1 cellular context compared by ENCODE assay signal in the genomic region with DNA sequence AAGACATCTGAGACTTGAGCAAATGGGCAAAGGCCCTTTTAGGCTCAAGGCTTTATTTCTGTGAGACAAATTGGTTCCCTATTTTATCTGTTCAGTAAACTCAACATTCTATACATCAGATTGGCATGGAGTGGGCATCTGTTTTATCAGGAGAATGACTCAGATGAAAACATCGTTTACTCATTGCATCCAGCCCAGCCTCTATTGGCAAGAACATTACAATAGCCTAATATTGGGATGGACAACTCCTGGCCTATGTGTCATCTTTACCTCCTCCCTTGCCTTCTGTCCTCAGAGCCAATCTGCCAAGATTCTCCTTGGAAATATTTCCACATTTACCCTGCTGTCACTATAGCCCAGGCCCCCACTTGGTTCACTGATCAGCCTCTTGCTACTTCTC.
TF ChIP-seq lines count a peak whose summit lies in the region.

No MANE protein-coding gene starts in this region.

TF ChIP-seq in HepG2, 621 proteins besides CTCF, POLR2A, EP300 and RAD21:
- no peak for TF ChIP-seq ZNF33B (CRISPR knock-in tag; IDR thresholded peaks at IDR 0.05)
- no peak for TF ChIP-seq ZUFSP (CRISPR knock-in tag; IDR thresholded peaks at IDR 0.05; ENCODE audit: borderline replicate concordance)
- TF ChIP-seq, protein P1, sequence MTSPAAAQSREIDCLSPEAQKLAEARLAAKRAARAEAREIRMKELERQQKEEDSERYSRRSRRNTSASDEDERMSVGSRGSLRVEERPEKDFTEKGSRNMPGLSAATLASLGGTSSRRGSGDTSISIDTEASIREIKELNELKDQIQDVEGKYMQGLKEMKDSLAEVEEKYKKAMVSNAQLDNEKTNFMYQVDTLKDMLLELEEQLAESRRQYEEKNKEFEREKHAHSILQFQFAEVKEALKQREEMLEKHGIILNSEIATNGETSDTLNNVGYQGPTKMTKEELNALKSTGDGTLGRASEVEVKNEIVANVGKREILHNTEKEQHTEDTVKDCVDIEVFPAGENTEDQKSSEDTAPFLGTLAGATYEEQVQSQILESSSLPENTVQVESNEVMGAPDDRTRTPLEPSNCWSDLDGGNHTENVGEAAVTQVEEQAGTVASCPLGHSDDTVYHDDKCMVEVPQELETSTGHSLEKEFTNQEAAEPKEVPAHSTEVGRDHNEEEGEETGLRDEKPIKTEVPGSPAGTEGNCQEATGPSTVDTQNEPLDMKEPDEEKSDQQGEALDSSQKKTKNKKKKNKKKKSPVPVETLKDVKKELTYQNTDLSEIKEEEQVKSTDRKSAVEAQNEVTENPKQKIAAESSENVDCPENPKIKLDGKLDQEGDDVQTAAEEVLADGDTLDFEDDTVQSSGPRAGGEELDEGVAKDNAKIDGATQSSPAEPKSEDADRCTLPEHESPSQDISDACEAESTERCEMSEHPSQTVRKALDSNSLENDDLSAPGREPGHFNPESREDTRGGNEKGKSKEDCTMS (CRISPR knock-in tag; conservative IDR thresholded peaks at IDR 0.05): no peak
- no peak for TF ChIP-seq MED8 (CRISPR knock-in tag; IDR thresholded peaks at IDR 0.05; ENCODE audit: insufficient replicate concordance)
- TF ChIP-seq XBP1 (CRISPR knock-in tag; IDR thresholded peaks at IDR 0.05): no peak
- no peak for TF ChIP-seq FLYWCH1 (CRISPR knock-in tag; IDR thresholded peaks at IDR 0.05)
- TF ChIP-seq, protein P2, sequence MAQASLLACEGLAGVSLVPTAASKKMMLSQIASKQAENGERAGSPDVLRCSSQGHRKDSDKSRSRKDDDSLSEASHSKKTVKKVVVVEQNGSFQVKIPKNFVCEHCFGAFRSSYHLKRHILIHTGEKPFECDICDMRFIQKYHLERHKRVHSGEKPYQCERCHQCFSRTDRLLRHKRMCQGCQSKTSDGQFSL (CRISPR knock-in tag; IDR thresholded peaks at IDR 0.05): no peak
- TF ChIP-seq GTF2F1 (IDR thresholded peaks at IDR 0.05; ENCODE audit: low read length): no peak
- no peak for TF ChIP-seq ARNTL (CRISPR knock-in tag; IDR thresholded peaks at IDR 0.05)
